Comparison of ENCODE assay signal across 2 cellular contexts in genomic region chr7:151275813-151276577, GRCh38.
TF ChIP-seq lines count a peak whose summit lies in the region.

No MANE protein-coding gene starts in this region.

TF ChIP-seq in A549, 52 proteins besides CTCF, POLR2A, EP300 and RAD21:
- TF ChIP-seq CHD2 (IDR thresholded peaks at IDR 0.05; ENCODE audit: low read length, partially characterized antibody) (no peak), HOXB5 (CRISPR knock-in tag; IDR thresholded peaks at IDR 0.05) (no peak), EHMT2 (IDR thresholded peaks at IDR 0.05; ENCODE audit: low read depth) (no peak), PBX3 (IDR thresholded peaks at IDR 0.05) (no peak), HOXB13 (CRISPR knock-in tag; IDR thresholded peaks at IDR 0.05; ENCODE audit: low read depth) (no peak), JUN (IDR thresholded peaks at IDR 0.05) (no peak), GATA3 (IDR thresholded peaks at IDR 0.05; ENCODE audit: borderline replicate concordance) (no peak), ZNF302 (CRISPR knock-in tag; IDR thresholded peaks at IDR 0.05) (no peak)
- TF ChIP-seq, protein P1, sequence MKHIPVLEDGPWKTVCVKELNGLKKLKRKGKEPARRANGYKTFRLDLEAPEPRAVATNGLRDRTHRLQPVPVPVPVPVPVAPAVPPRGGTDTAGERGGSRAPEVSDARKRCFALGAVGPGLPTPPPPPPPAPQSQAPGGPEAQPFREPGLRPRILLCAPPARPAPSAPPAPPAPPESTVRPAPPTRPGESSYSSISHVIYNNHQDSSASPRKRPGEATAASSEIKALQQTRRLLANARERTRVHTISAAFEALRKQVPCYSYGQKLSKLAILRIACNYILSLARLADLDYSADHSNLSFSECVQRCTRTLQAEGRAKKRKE (CRISPR knock-in tag; IDR thresholded peaks at IDR 0.05; ENCODE audit: low read depth), result no peak

TF ChIP-seq in HepG2, 621 proteins besides CTCF, POLR2A, EP300 and RAD21:
- no peak for TF ChIP-seq ZNF619 (CRISPR knock-in tag; IDR thresholded peaks at IDR 0.05)
